ENCODE assay signal across 17 cellular contexts in genomic region chr10:52409928-52410327, GRCh38.
DNase-seq lines count a peak whose midpoint lies in the region; ATAC-seq and TF ChIP-seq lines count a peak whose summit lies in the region.
"Had no signal": no experiment of that assay in that cellular context is flagged by ENCODE, and none has a peak within 500 bp of the region (broad histone marks: within the 10 kb centered on the region; RNA-seq: fewer than 3 reads in every experiment).

No MANE protein-coding gene starts in this region.

- DNase-seq in ELR (ENCODE audit: low read depth) (peak; percentile 43), RWPE2 (ENCODE audit: low spot score) (no peak), epithelial cell of prostate (ENCODE audit: low read depth, low spot score) (no peak), prostate gland (ENCODE audit: low spot score) (no peak), testis (no peak)
- DNase-seq: ACHN; Calu3; CD4-positive, CD25-positive, alpha-beta regulatory T cell; DMS 273 treated with DMSO at 0.1 percent for 48 hours; GF-D8; H7 had no signal

- TF ChIP-seq CTCF in RWPE2 (IDR thresholded peaks at IDR 0.05; ENCODE audit: poor library complexity, severe bottlenecking) (no peak), prostate gland (IDR thresholded peaks at IDR 0.05) (no peak), testis (IDR thresholded peaks at IDR 0.05) (no peak)

- TF ChIP-seq POLR2A in prostate gland (IDR thresholded peaks at IDR 0.05) (no peak), testis (IDR thresholded peaks at IDR 0.05) (no peak)

- no peaks in the 10 kb centered on the region for H3K79me2 ChIP-seq in ACC112 (ENCODE audit: control insufficient read depth, insufficient read depth, low read length, unreplicated experiment)

- H3K4me1 ChIP-seq in ACC112 (ENCODE audit: control insufficient read depth, insufficient read depth, low read length, unreplicated experiment) (no peaks in the 10 kb centered on the region), RWPE2 (ENCODE audit: insufficient read depth, poor library complexity, severe bottlenecking) (peaks cover 13% of the 10 kb centered on the region), prostate gland (replicated peaks) (no peaks in the 10 kb centered on the region), testis (no peaks in the 10 kb centered on the region)
- H3K4me1 ChIP-seq: BLaER1 treated with 17β-estradiol and CSF1 and Interleukin-3, amounts not matched to agents 10 nM and 100 nM had no signal

- WGBS in prostate gland, result 83% methylated on average over 2 of the region's 2 CpGs
- WGBS in testis, 2 donors, result 85 to 91% methylated on average over 2 of the region's 2 CpGs

- peak overlapping the region; percentile 3 for H2AFZ ChIP-seq in ACC112 (ENCODE audit: low read length, unreplicated experiment)
- H2AFZ ChIP-seq: GM23338 had no signal

- H3K36me3 ChIP-seq in ACC112 (ENCODE audit: insufficient read depth, low read length), result no peaks in the 10 kb centered on the region
- no peaks in the 10 kb centered on the region for H3K36me3 ChIP-seq in RWPE2 (ENCODE audit: low read depth)
- H3K36me3 ChIP-seq in prostate gland, result no peaks in the 10 kb centered on the region
- H3K36me3 ChIP-seq in testis (ENCODE audit: low read depth, missing control alignments), result no peaks in the 10 kb centered on the region
- H3K36me3 ChIP-seq: BLaER1 treated with 17β-estradiol and CSF1 and Interleukin-3, amounts not matched to agents 10 nM and 100 nM had no signal

- intact Hi-C loops in prostate gland (cut with DNase I) (no loop called here), testis (cut with DNase I; ENCODE audit: low total_unique reads) (no loop called here)

- H3K27me3 ChIP-seq in ACC112 (ENCODE audit: insufficient read depth, low read length) (no peaks in the 10 kb centered on the region), RWPE2 (ENCODE audit: insufficient read depth, poor library complexity, severe bottlenecking) (no peaks in the 10 kb centered on the region), prostate gland (replicated peaks; ENCODE audit: insufficient read depth) (no peaks in the 10 kb centered on the region), testis (no peaks in the 10 kb centered on the region)
- H3K27me3 ChIP-seq: BLaER1 treated with 17β-estradiol and CSF1 and Interleukin-3, amounts not matched to agents 10 nM and 100 nM had no signal

- no peaks in the 10 kb centered on the region for H3K9me3 ChIP-seq in RWPE2 (ENCODE audit: severe bottlenecking)
- H3K9me3 ChIP-seq in prostate gland, result no peaks in the 10 kb centered on the region
- no peaks in the 10 kb centered on the region for H3K9me3 ChIP-seq in testis

- H3K4me3 ChIP-seq in ACC112 (ENCODE audit: low read depth, low read length) (no peak overlapping the region), RWPE2 (ENCODE audit: severe bottlenecking) (no peak overlapping the region), prostate gland (no peak overlapping the region), testis (no peak overlapping the region)
- H3K4me3 ChIP-seq: BLaER1 treated with 17β-estradiol and CSF1 and Interleukin-3, amounts not matched to agents 10 nM and 100 nM; GM23338; K562 had no signal

- no peak for ATAC-seq in RWPE2 (ENCODE audit: low read depth)
- no peak for ATAC-seq in GM21381 (IDR thresholded peaks at IDR 0.05; ENCODE audit: unreplicated experiment)
- ATAC-seq: GM23338, K562 had no signal

- H3K27ac ChIP-seq in ACC112 (ENCODE audit: low read depth, low read length) (no peak overlapping the region), RWPE2 (ENCODE audit: poor library complexity, severe bottlenecking) (peak overlapping the region; percentile 6), epithelial cell of prostate (peak overlapping the region; percentile 52), prostate gland (no peak overlapping the region), testis (no peak overlapping the region)
- H3K27ac ChIP-seq: BLaER1 treated with 17β-estradiol and CSF1 and Interleukin-3, amounts not matched to agents 10 nM and 100 nM; HL-60 had no signal

Comparison
In these comparisons a context has a peak if more than half of its experiments do, and no peak if none do; other contexts are left out.
1. H3K27ac ChIP-seq: peak in RWPE2 (single experiment) and epithelial cell of prostate (single experiment); none in ACC112 (single experiment), prostate gland (0 of 2) and testis (0 of 2).